25 cellular contexts compared by ENCODE assay signal in genomic region chr1:196774195-196774594, GRCh38. TPM values are rescaled to one million over a fixed set of nuclear protein-coding genes. Genes with fewer than 3 reads are reported as not detected.
"Had no signal": no experiment of that assay in that cellular context is flagged by ENCODE, and none has a peak within 500 bp of the region (broad histone marks: within the 10 kb centered on the region; RNA-seq: fewer than 3 reads in every experiment).

No MANE protein-coding gene starts in this region.

- DNase-seq: effector memory CD8-positive, alpha-beta T cell; gastrocnemius medialis; heart right ventricle; hypothalamus; islet precursor cell; left ventricle myocardium inferior; naive thymus-derived CD8-positive, alpha-beta T cell; stimulated activated CD4-positive, alpha-beta T cell treated with anti-CD3 and anti-CD28 coated beads, Interleukin-4, amount 100 ng/mL, for 1 hour; stimulated activated CD8-positive, alpha-beta memory T cell treated with anti-CD3 and anti-CD28 coated beads, Interleukin-4, amount 100 ng/mL, for 48 hours; stimulated activated naive CD8-positive, alpha-beta T cell treated with anti-CD3 and anti-CD28 coated beads, Interleukin-15, Interleukin-2, amounts not matched to agents 100 U/mL and 50 U/mL, for 24 hours; tibial artery; upper lobe of left lung; uterus had no signal

- H3K27ac ChIP-seq: epithelial cell of prostate, esophagus muscularis mucosa, gastrocnemius medialis, heart right ventricle, left ventricle myocardium inferior, right atrium auricular region, tibial artery, upper lobe of left lung, uterus had no signal

- H3K27ac Mint-ChIP-seq: dendritic cell treated with granulocyte-macrophage colony-stimulating factor and Interleukin-4, amounts not matched to agents 40 ng/mL and 50 ng/mL, for 4 days; effector memory CD8-positive, alpha-beta T cell; naive thymus-derived CD8-positive, alpha-beta T cell; stimulated activated effector memory CD8-positive, alpha-beta T cell treated with anti-CD3 and anti-CD28 coated beads, Interleukin-12 subunit alpha, Interleukin-12 subunit beta, amount 100 ng/mL, for 72 hours had no signal

- H3K9me3 ChIP-seq: esophagus muscularis mucosa, gastrocnemius medialis, heart right ventricle, left ventricle myocardium inferior, right atrium auricular region, tibial artery, upper lobe of left lung, uterus had no signal

- H3K4me1 ChIP-seq: esophagus muscularis mucosa, gastrocnemius medialis, heart right ventricle, left ventricle myocardium inferior, right atrium auricular region, tibial artery, upper lobe of left lung, uterus had no signal

- FAIRE-seq: colon had no signal

- H3K36me3 Mint-ChIP-seq: naive thymus-derived CD8-positive, alpha-beta T cell; stimulated activated effector memory CD8-positive, alpha-beta T cell treated with anti-CD3 and anti-CD28 coated beads, Interleukin-12 subunit alpha, Interleukin-12 subunit beta, amount 100 ng/mL, for 72 hours had no signal

- H3K27me3 ChIP-seq: esophagus muscularis mucosa, gastrocnemius medialis, heart right ventricle, right atrium auricular region, tibial artery, upper lobe of left lung, uterus had no signal

- H3K9me3 Mint-ChIP-seq: neural crest cell; stimulated activated effector memory CD8-positive, alpha-beta T cell treated with anti-CD3 and anti-CD28 coated beads, Interleukin-12 subunit alpha, Interleukin-12 subunit beta, amount 100 ng/mL, for 72 hours had no signal

- H3K36me3 ChIP-seq: esophagus muscularis mucosa, gastrocnemius medialis, heart right ventricle, left ventricle myocardium inferior, right atrium auricular region, tibial artery, upper lobe of left lung, uterus had no signal

- H3K4me3 ChIP-seq: esophagus muscularis mucosa, gastrocnemius medialis, heart right ventricle, left ventricle myocardium inferior, right atrium auricular region, tibial artery, upper lobe of left lung, uterus had no signal

- ATAC-seq: effector memory CD8-positive, alpha-beta T cell; gastrocnemius medialis; heart right ventricle; naive thymus-derived CD8-positive, alpha-beta T cell; stimulated activated naive CD8-positive, alpha-beta T cell treated with anti-CD3 and anti-CD28 coated beads, Interleukin-15, Interleukin-2, amounts not matched to agents 100 U/mL and 50 U/mL, for 24 hours had no signal

- H3K4me1 Mint-ChIP-seq: naive thymus-derived CD8-positive, alpha-beta T cell; neural crest cell; stimulated activated effector memory CD8-positive, alpha-beta T cell treated with anti-CD3 and anti-CD28 coated beads, Interleukin-12 subunit alpha, Interleukin-12 subunit beta, amount 100 ng/mL, for 72 hours had no signal

- H3K4me3 Mint-ChIP-seq: dendritic cell treated with granulocyte-macrophage colony-stimulating factor and Interleukin-4, amounts not matched to agents 40 ng/mL and 50 ng/mL, for 4 days; effector memory CD8-positive, alpha-beta T cell; naive thymus-derived CD8-positive, alpha-beta T cell; neural crest cell; stimulated activated effector memory CD8-positive, alpha-beta T cell treated with anti-CD3 and anti-CD28 coated beads, Interleukin-12 subunit alpha, Interleukin-12 subunit beta, amount 100 ng/mL, for 72 hours had no signal

- H3K27me3 Mint-ChIP-seq: dendritic cell treated with granulocyte-macrophage colony-stimulating factor and Interleukin-4, amounts not matched to agents 40 ng/mL and 50 ng/mL, for 4 days; effector memory CD8-positive, alpha-beta T cell; naive thymus-derived CD8-positive, alpha-beta T cell had no signal

RNA-seq across cellular contexts. Expression of gene CFHR3, which starts 0.4 kb away (rescaled TPM):
- total RNA-seq: esophagus muscularis mucosa; fibroblast of villous mesenchyme; left ventricle myocardium inferior; lung microvascular endothelial cell; mononuclear cell; naive thymus-derived CD8-positive, alpha-beta T cell; temporal lobe had no signal
- polyA plus RNA-seq: naive thymus-derived CD8-positive, alpha-beta T cell had no signal

RNA-seq across cellular contexts. Expression of gene CFHR1, which starts 45.3 kb away (rescaled TPM):
- total RNA-seq: heart right ventricle; left ventricle myocardium inferior; lung microvascular endothelial cell; mononuclear cell; naive thymus-derived CD8-positive, alpha-beta T cell; osteocyte; right atrium auricular region had no signal
- polyA plus RNA-seq: heart right ventricle; naive thymus-derived CD8-positive, alpha-beta T cell had no signal
